ENCODE assay signal across 1 cellular context in genomic region chr9:134182554-134183219, GRCh38.
A peak's percentile ranks its signal among the peaks of the same experiment; 100 is the strongest.
TF ChIP-seq lines count a peak whose summit lies in the region.

No MANE protein-coding gene starts in this region.

TF ChIP-seq in GM12878, 131 proteins besides CTCF, POLR2A, EP300 and RAD21 (continued from another document):
- peak; percentile 93 for TF ChIP-seq MLLT1 (IDR thresholded peaks at IDR 0.05)
- no peak for TF ChIP-seq RBBP5 (conservative IDR thresholded peaks at IDR 0.05)
- TF ChIP-seq RAD51 (IDR thresholded peaks at IDR 0.05): no peak
- peak; percentile 23; the same call in 1 of the 2 replicates for TF ChIP-seq IRF5 (IDR thresholded peaks at IDR 0.05; ENCODE audit: borderline replicate concordance)
- peak; percentile 86 for TF ChIP-seq NBN (IDR thresholded peaks at IDR 0.05)
TF ChIP-seq in GM12878: peak in this region for 5.
